In genomic region chr12:1935700-1936378, GRCh38 we compare ENCODE assay signal across 12 cellular contexts. TPM values are rescaled to one million over a fixed set of nuclear protein-coding genes. Genes with fewer than 3 reads are reported as not detected.
A peak's percentile ranks its signal among the peaks of the same experiment; 100 is the strongest.
DNase-seq lines count a peak whose midpoint lies in the region; ATAC-seq and TF ChIP-seq lines count a peak whose summit lies in the region.
"Had no signal": no experiment of that assay in that cellular context is flagged by ENCODE, and none has a peak within 500 bp of the region (broad histone marks: within the 10 kb centered on the region; RNA-seq: fewer than 3 reads in every experiment).

No MANE protein-coding gene starts in this region.

- 62 to 65% methylated on average over 21 of the region's 21 CpGs for WGBS in heart right ventricle, 2 donors

- H3K4me1 ChIP-seq in heart right ventricle (peaks cover 4 to 55% (median 18%) of the 10 kb centered on the region in 9 donors), parathyroid adenoma (peaks cover 23% of the 10 kb centered on the region)

- H3K9ac ChIP-seq in parathyroid adenoma, result no peak overlapping the region

- H3K4me3 ChIP-seq in heart right ventricle, result peak overlapping the region in 4 of 10 donors; percentile 6 to 20 (median 12)
- H3K4me3 ChIP-seq in parathyroid adenoma (ENCODE audit: low read depth, low read length), result no peak overlapping the region
- H3K4me3 ChIP-seq: HAP-1 had no signal

- H3K4me2 ChIP-seq in parathyroid adenoma (ENCODE audit: low read length), result no peak overlapping the region

- peaks cover 0 to 20% (median 0%) of the 10 kb centered on the region in 9 donors for H3K36me3 ChIP-seq in heart right ventricle
- H3K36me3 ChIP-seq in parathyroid adenoma (ENCODE audit: control insufficient read depth, insufficient read depth, low read length), result no peaks in the 10 kb centered on the region
- H3K36me3 ChIP-seq: HAP-1 had no signal

- intact Hi-C loops in heart right ventricle (cut with DNase I), result loop anchor here in 8 of 10 donors (5.0 to 10.0 kb wide), 4 partner anchors 284 to 304 kb away; no protein-coding TSS in a partner anchor

- peak overlapping the region; percentile 34 for H2AFZ ChIP-seq in parathyroid adenoma

- H3K27ac ChIP-seq in heart right ventricle (peak overlapping the region in 7 of 10 donors; percentile 34 to 62 (median 51)), parathyroid adenoma (no peak overlapping the region)
- H3K27ac ChIP-seq: RWPE1 had no signal

- TF ChIP-seq CTCF in heart right ventricle (IDR thresholded peaks at IDR 0.05) (no peak), parathyroid adenoma (IDR thresholded peaks at IDR 0.05) (no peak)

- H3K79me2 ChIP-seq in parathyroid adenoma, result no peaks in the 10 kb centered on the region

- H3K9me3 ChIP-seq in heart right ventricle, result no peaks in the 10 kb centered on the region
- no peaks in the 10 kb centered on the region for H3K9me3 ChIP-seq in parathyroid adenoma (ENCODE audit: control insufficient read depth, low read length)
- H3K9me3 ChIP-seq: HAP-1 had no signal

- H3K27me3 ChIP-seq in heart right ventricle, result peaks cover 0 to 4% (median 0%) of the 10 kb centered on the region in 7 donors
- H3K27me3 ChIP-seq in parathyroid adenoma (ENCODE audit: control insufficient read depth, insufficient read depth, low read length), result no peaks in the 10 kb centered on the region

- DNase-seq in activated CD8-positive, alpha-beta memory T cell treated with anti-CD3 and anti-CD28 coated beads, Interleukin-2, amount 50 U/mL, for 48 hours, result peak; percentile 32
- DNase-seq in activated CD8-positive, alpha-beta memory T cell treated with anti-CD3 and anti-CD28 coated beads, Interleukin-2, amount 50 U/mL, for 4 hours, result no peak
- DNase-seq in heart right ventricle (peak in 1 of 2 donors; percentile 46), ureter (ENCODE audit: low spot score) (peak; percentile 36), NCI-H2029 (lab: John Stamatoyannopoulos, UW) (no peak), SK-N-DZ (ENCODE audit: low spot score) (no peak), NCI-H187 (lab: John Stamatoyannopoulos, UW) (no peak)
- DNase-seq: activated CD8-positive, alpha-beta memory T cell treated with anti-CD3 and anti-CD28 coated beads, Interleukin-2, amount 10 ng/mL, durations not matched to agents 7 days and 5 days; NCI-H1048 had no signal

- ATAC-seq in heart right ventricle, result peak; percentile 27 to 65 (median 48)
- ATAC-seq: activated CD8-positive, alpha-beta memory T cell treated with anti-CD3 and anti-CD28 coated beads, Interleukin-2, amount 10 ng/mL, durations not matched to agents 7 days and 5 days had no signal

RNA-seq across cellular contexts. Expression of gene CACNA2D4, which starts 17.4 kb away (rescaled TPM):
- total RNA-seq in heart right ventricle (1 to 10 TPM in 3 of 10 donors, under 1 TPM in 7; 0.19 to 6.2 (median 0.70) TPM), ureter (3.4 TPM)
- 1 to 10 TPM; 1.4 to 1.7 TPM for polyA plus RNA-seq in heart right ventricle
- polyA plus RNA-seq in SK-N-DZ (2014; cell fraction: cytosol; rRNA removed), result not detected in 2 replicates
- polyA plus RNA-seq in SK-N-DZ (2014; cell fraction: nucleus; rRNA removed), result 0.21 and 1.6 TPM in 2 replicates

Comparison
In these comparisons a context has a peak if more than half of its experiments do, and no peak if none do; other contexts are left out.
1. DNase-seq: peak in activated CD8-positive, alpha-beta memory T cell treated with anti-CD3 and anti-CD28 coated beads, Interleukin-2, amount 50 U/mL, for 48 hours (single experiment) and ureter (single experiment); none in activated CD8-positive, alpha-beta memory T cell treated with anti-CD3 and anti-CD28 coated beads, Interleukin-2, amount 50 U/mL, for 4 hours (single experiment), NCI-H2029 (single experiment), SK-N-DZ (single experiment) and NCI-H187 (0 of 2).